ENCODE assay signal across 22 cellular contexts in the genomic region with DNA sequence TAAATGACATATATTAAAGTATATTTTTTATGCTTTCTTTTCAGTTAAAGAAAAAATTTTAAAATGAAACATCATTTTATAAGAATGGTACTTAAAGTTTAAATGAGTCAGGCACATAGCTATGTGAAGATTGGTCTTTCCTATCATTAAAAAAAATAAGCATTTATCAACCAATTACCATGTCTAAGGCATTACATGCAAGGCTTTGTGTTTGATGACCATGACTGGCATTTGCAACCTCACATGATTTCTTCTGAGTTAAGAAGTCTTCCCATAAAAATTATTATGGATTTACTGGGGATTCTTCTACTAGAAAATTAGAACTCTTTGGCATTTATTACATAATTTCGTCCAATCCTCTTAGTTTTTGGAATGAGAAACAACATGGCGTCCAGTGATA.
DNase-seq lines count a peak whose midpoint lies in the region; ATAC-seq, FAIRE-seq and TF ChIP-seq lines count a peak whose summit lies in the region.
"Had no signal": no experiment of that assay in that cellular context is flagged by ENCODE, and none has a peak within 500 bp of the region (broad histone marks: within the 10 kb centered on the region; RNA-seq: fewer than 3 reads in every experiment).

No MANE protein-coding gene starts in this region.

- H3K4me3 ChIP-seq in AG10803 (ENCODE audit: low read length) (no peak overlapping the region), GM23248 (no peak overlapping the region), pancreas (no peak overlapping the region)
- H3K4me3 ChIP-seq: GM12878, MG63, PC-9 had no signal

- no peaks in the 10 kb centered on the region for H4K20me1 ChIP-seq in GM23248 (ENCODE audit: insufficient read depth)

- DNase-seq in AG10803 (ENCODE audit: low read depth) (peak; percentile 4), GM23248 (no peak), pancreas (no peak), germinal center (ENCODE audit: low spot score) (no peak)
- no peak for DNase-seq in stimulated activated CD4-positive, alpha-beta T cell treated with anti-CD3 and anti-CD28 coated beads, Interleukin-2, amount 100 ng/mL, for 48 hours
- DNase-seq: BE2C, DMS53, Kasumi-1, MG63, NCI-H1092, NCI-H1436, NCI-H2029, NCI-H2227 treated with DMSO at 0.1 percent for 48 hours, NCI-H510A, NCI-H748 treated with DMSO at 0.1 percent for 48 hours, PC-9, RPMI8226, SHP77 had no signal

- in situ Hi-C loops in GM23248 (cut with MboI): no loop called here

- no peak overlapping the region for H2AFZ ChIP-seq in GM23248
- H2AFZ ChIP-seq: PC-9 had no signal

- H3F3A ChIP-seq in GM23248 (ENCODE audit: insufficient read depth): no peaks in the 10 kb centered on the region

- H3K27ac ChIP-seq in GM23248 (no peak overlapping the region), pancreas (no peak overlapping the region)
- H3K27ac ChIP-seq: PC-9 had no signal

- peaks cover 9% of the 10 kb centered on the region; the same call in 1 of the 2 replicates for H3K4me1 ChIP-seq in GM23248 (ENCODE audit: insufficient read depth)
- H3K4me1 ChIP-seq in pancreas: no peaks in the 10 kb centered on the region
- H3K4me1 ChIP-seq: BE2C had no signal

- H3K27me3 ChIP-seq in GM23248 (replicated peaks; ENCODE audit: insufficient read depth) (no peaks in the 10 kb centered on the region), pancreas (no peaks in the 10 kb centered on the region)
- H3K27me3 ChIP-seq: BE2C, MG63 had no signal

- H3K9me2 ChIP-seq in GM23248 (ENCODE audit: insufficient read depth): no peaks in the 10 kb centered on the region

- no peak overlapping the region for H3K9ac ChIP-seq in GM23248

- intact Hi-C loops in pancreas (cut with DNase I): no loop called here

- no peaks in the 10 kb centered on the region for H3K36me3 ChIP-seq in GM23248 (ENCODE audit: low read depth)
- no peaks in the 10 kb centered on the region for H3K36me3 ChIP-seq in pancreas
- H3K36me3 ChIP-seq: BE2C, MG63 had no signal

- no peaks in the 10 kb centered on the region for H3K79me2 ChIP-seq in GM23248 (ENCODE audit: insufficient read depth)

- ATAC-seq in pancreas: no peak
- ATAC-seq in GM21619 (IDR thresholded peaks at IDR 0.05; ENCODE audit: unreplicated experiment): no peak
- ATAC-seq: GM12878 had no signal

- TF ChIP-seq CTCF in AG10803 (conservative IDR thresholded peaks at IDR 0.05; ENCODE audit: low read length) (no peak), pancreas (IDR thresholded peaks at IDR 0.05) (no peak)

- 85 to 95% methylated on average over 2 of the region's 2 CpGs for WGBS in GM23248 (ENCODE audit: low coverage in 1 of 2, low lambda C conversion rate in 2 of 2, missing lambda C conversion rate in 2 of 2), 2 experiments
- WGBS in pancreas, 2 donors: 84 to 85% methylated on average over 2 of the region's 2 CpGs

- peak; percentile 61 for FAIRE-seq in endometrium (lab: Jason Lieb, UNC)
- FAIRE-seq in pancreas (lab: Jason Lieb, UNC): peak; percentile 23
- FAIRE-seq: GM12878, H54 had no signal

- H3K4me2 ChIP-seq in GM23248 (ENCODE audit: unreplicated experiment): peak overlapping the region; percentile 31
- H3K4me2 ChIP-seq: PC-9 had no signal

- H3K9me3 ChIP-seq in GM23248 (ENCODE audit: low read depth) (no peaks in the 10 kb centered on the region), pancreas (no peaks in the 10 kb centered on the region)
- H3K9me3 ChIP-seq: BE2C, MG63 had no signal
